In genomic region chr3:104536715-104537114, GRCh38 we compare ENCODE assay signal across 22 cellular contexts.
DNase-seq lines count a peak whose midpoint lies in the region; ATAC-seq and TF ChIP-seq lines count a peak whose summit lies in the region.
"Had no signal": no experiment of that assay in that cellular context is flagged by ENCODE, and none has a peak within 500 bp of the region (broad histone marks: within the 10 kb centered on the region; RNA-seq: fewer than 3 reads in every experiment).

No MANE protein-coding gene starts in this region.

- H3K27ac ChIP-seq in Karpas-422 (ENCODE audit: low read length) = peak overlapping the region; percentile 70
- H3K27ac ChIP-seq: BLaER1 treated with 17β-estradiol and CSF1 and Interleukin-3, amounts not matched to agents 10 nM and 100 nM; body of pancreas; neural progenitor cell; pancreas; SJCRH30; tibial nerve had no signal

- H2AFZ ChIP-seq in Karpas-422 (ENCODE audit: low read length) = no peak overlapping the region
- H2AFZ ChIP-seq: neural progenitor cell had no signal

- peaks cover 24% of the 10 kb centered on the region for H3K4me1 ChIP-seq in Karpas-422 (ENCODE audit: low read length)
- H3K4me1 ChIP-seq in BE2C = peaks cover 3% of the 10 kb centered on the region; the same call in 1 of the 2 replicates
- H3K4me1 ChIP-seq: body of pancreas, neural progenitor cell, pancreas, SJCRH30, tibial nerve had no signal

- ATAC-seq in GM18909 (IDR thresholded peaks at IDR 0.05; ENCODE audit: poor library complexity, unreplicated experiment) (peak; percentile 80), HG02623 (IDR thresholded peaks at IDR 0.05; ENCODE audit: unreplicated experiment) (peak; percentile 64), HG02588 (IDR thresholded peaks at IDR 0.05; ENCODE audit: unreplicated experiment) (no peak)
- ATAC-seq: activated T-helper 17 cell treated with anti-CD3 and anti-CD28 coated beads, Interleukin-2, amount 50 U/mL, for 72 hours; body of pancreas; pancreas; right cardiac atrium had no signal

- H3K4me3 ChIP-seq in Karpas-422 (ENCODE audit: low read length) (no peak overlapping the region), BE2C (ENCODE audit: low read depth, low read length) (no peak overlapping the region)
- H3K4me3 ChIP-seq: BLaER1 treated with 17β-estradiol and CSF1 and Interleukin-3, amounts not matched to agents 10 nM and 100 nM; body of pancreas; neural progenitor cell; pancreas; SJCRH30; tibial nerve had no signal

- peak; percentile 84 for DNase-seq in Karpas-422
- no peak for DNase-seq in BE2C
- no peak for DNase-seq in DMS153 treated with DMSO at 0.1 percent for 48 hours (lab: John Stamatoyannopoulos, UW; ENCODE audit: unreplicated experiment)
- DNase-seq in mesenteric fat pad (ENCODE audit: low spot score) = no peak
- DNase-seq: activated CD4-positive, alpha-beta T cell treated with anti-CD3 and anti-CD28 coated beads for 4 hours; activated naive CD4-positive, alpha-beta T cell treated with anti-CD3 and anti-CD28 coated beads, Interleukin-2, amount 50 U/mL, for 16 hours; body of pancreas; endodermal cell; glutamatergic neuron; NCI-H1048; NCI-H82; pancreas; right cardiac atrium; SJCRH30; SW 1271 had no signal

- H3K9ac ChIP-seq in Karpas-422 (ENCODE audit: low read length) = no peak overlapping the region
- H3K9ac ChIP-seq: BLaER1 treated with 17β-estradiol and CSF1 and Interleukin-3, amounts not matched to agents 10 nM and 100 nM; neural progenitor cell had no signal

- no peaks in the 10 kb centered on the region for H4K20me1 ChIP-seq in Karpas-422 (ENCODE audit: insufficient read depth, low read depth, low read length)
- H4K20me1 ChIP-seq: BLaER1 treated with 17β-estradiol and CSF1 and Interleukin-3, amounts not matched to agents 10 nM and 100 nM had no signal

- H3K27me3 ChIP-seq in Karpas-422 (ENCODE audit: low read length) (no peaks in the 10 kb centered on the region), BE2C (no peaks in the 10 kb centered on the region)
- H3K27me3 ChIP-seq: BLaER1 treated with 17β-estradiol and CSF1 and Interleukin-3, amounts not matched to agents 10 nM and 100 nM; body of pancreas; neural progenitor cell; pancreas; SJCRH30; tibial nerve had no signal

- H3K9me3 ChIP-seq in Karpas-422 (ENCODE audit: low read length) (no peaks in the 10 kb centered on the region), BE2C (peaks cover 3% of the 10 kb centered on the region; the same call in 1 of the 2 replicates)
- H3K9me3 ChIP-seq: body of pancreas, pancreas, SJCRH30 had no signal

- H3K79me2 ChIP-seq in Karpas-422 (ENCODE audit: low read length) = no peaks in the 10 kb centered on the region

- H3K4me2 ChIP-seq in Karpas-422 (ENCODE audit: low read depth, low read length, poor library complexity, severe bottlenecking) = peak overlapping the region; percentile 40
- H3K4me2 ChIP-seq: neural progenitor cell had no signal

- no peaks in the 10 kb centered on the region for H3K9me2 ChIP-seq in Karpas-422 (replicated peaks; ENCODE audit: insufficient read depth, low read length)

- H3K36me3 ChIP-seq in Karpas-422 (ENCODE audit: insufficient read depth, low read length) = peaks cover 3% of the 10 kb centered on the region; the same call in 1 of the 2 replicates
- H3K36me3 ChIP-seq in BE2C = no peaks in the 10 kb centered on the region
- H3K36me3 ChIP-seq: BLaER1 treated with 17β-estradiol and CSF1 and Interleukin-3, amounts not matched to agents 10 nM and 100 nM; neural progenitor cell; pancreas; SJCRH30; tibial nerve had no signal

- TF ChIP-seq CTCF in BE2C (IDR thresholded peaks at IDR 0.05; ENCODE audit: low read depth, low read length) = no peak
